In the genomic region with DNA sequence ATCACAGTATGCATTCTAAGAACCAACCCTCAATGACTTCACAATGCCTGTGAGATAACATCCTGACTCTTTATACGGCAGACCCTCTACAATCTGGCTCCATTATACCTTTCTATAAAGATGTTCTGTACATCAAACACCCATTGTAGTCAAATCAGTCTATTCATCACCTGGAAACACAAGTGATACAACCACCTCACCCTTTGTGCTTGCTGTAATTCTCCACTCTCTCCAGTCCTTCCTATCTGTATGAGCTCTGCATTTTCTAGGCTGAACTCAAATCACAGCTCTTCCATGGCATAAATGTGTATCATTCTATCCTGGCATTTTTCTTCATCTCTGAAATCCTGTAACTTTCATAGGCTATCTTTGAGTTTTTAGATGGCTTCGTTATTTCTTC, we compare ENCODE assay signal across 11 cellular contexts.
"Had no signal": no experiment of that assay in that cellular context is flagged by ENCODE, and none has a peak within 500 bp of the region (broad histone marks: within the 10 kb centered on the region; RNA-seq: fewer than 3 reads in every experiment).

No MANE protein-coding gene starts in this region.

- FAIRE-seq: H1, H54 had no signal

- H3K9me3 Mint-ChIP-seq: H9 had no signal

- H3K27ac ChIP-seq: GM23248 had no signal

- H3K36me3 ChIP-seq: HAP-1 had no signal

- H3K4me1 Mint-ChIP-seq: GM23338 had no signal

- H3K9me3 ChIP-seq: HAP-1 had no signal

- H3K4me1 ChIP-seq: HAP-1 had no signal

- H3K4me3 Mint-ChIP-seq: GM23338, H9, HFFc6 had no signal

- H3K4me3 ChIP-seq: GM23248, GM23338, HAP-1 had no signal

- DNase-seq: GM23248, GOT3, H7, H9, HCEC 1CT, HFFc6 had no signal

- H2AFZ ChIP-seq: GM23248, GM23338 had no signal

- H3K27ac Mint-ChIP-seq: GM23338, H9, HFFc6 had no signal

- H3K9ac ChIP-seq: GM23248 had no signal

- H3K4me2 ChIP-seq: GM23338 had no signal

- ATAC-seq: GM23338, HCT116 had no signal
